Comparison of ENCODE assay signal across 19 cellular contexts in the genomic region with DNA sequence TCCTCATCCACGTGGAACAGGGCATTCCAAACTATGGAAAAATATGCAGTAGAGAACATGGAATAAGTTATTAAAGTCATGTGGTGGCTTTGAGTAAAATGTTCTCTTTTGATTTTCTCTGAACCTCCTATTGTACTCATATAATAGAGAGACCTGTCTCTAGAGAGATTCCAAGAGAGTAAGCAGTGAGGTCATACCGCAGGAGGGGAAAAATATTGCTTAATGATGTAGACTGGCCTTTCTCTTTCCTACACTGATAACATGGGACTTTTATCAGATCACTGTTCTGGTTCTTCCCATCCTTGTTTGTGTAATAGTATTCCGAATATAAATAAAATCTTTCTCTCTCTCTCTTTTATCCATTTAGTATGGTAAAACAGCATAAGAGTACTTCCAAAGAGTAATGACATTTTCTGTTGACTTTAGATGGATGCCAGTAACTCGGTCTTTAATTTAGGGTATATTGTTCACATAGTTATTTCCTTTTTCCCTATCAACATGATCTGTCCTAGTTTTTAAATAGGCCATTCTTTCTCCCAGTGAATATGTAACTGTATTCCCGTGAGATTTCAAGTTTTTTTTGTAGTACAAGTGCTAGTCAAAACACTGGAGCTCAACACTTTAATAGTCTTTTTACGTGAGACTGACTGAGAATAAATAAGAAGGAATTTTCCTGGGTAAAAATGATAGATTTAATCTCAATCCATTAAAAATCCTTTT.
A peak's percentile ranks its signal among the peaks of the same experiment; 100 is the strongest.
DNase-seq lines count a peak whose midpoint lies in the region; ATAC-seq and TF ChIP-seq lines count a peak whose summit lies in the region.
"Had no signal": no experiment of that assay in that cellular context is flagged by ENCODE, and none has a peak within 500 bp of the region (broad histone marks: within the 10 kb centered on the region; RNA-seq: fewer than 3 reads in every experiment).

No MANE protein-coding gene starts in this region.

- no peaks in the 10 kb centered on the region for H3K9me3 ChIP-seq in right atrium auricular region
- peaks cover 0 to 8% (median 0%) of the 10 kb centered on the region in 12 donors for H3K9me3 ChIP-seq in heart left ventricle
- H3K9me3 ChIP-seq: BLaER1 had no signal

- TF ChIP-seq CTCF in right atrium auricular region (IDR thresholded peaks at IDR 0.05): no peak
- TF ChIP-seq CTCF in heart left ventricle (IDR thresholded peaks at IDR 0.05): no peak

- WGBS in heart left ventricle, 4 donors: 49 to 70% (median 59%) methylated on average over 6 of the region's 6 CpGs

- no peak for DNase-seq in Right ventricle myocardium inferior (ENCODE audit: missing footprints)
- no peak for DNase-seq in right atrium auricular region (ENCODE audit: low spot score)
- peak; percentile 6 for DNase-seq in dermis blood vessel endothelial cell
- no peak for DNase-seq in heart left ventricle
- no peak for DNase-seq in left ventricle myocardium superior
- no peak for DNase-seq in SIG-M5 (lab: John Stamatoyannopoulos, UW)
- DNase-seq in NOMO-1 (lab: John Stamatoyannopoulos, UW; ENCODE audit: unreplicated experiment in 2 of 2): no peak
- DNase-seq: Caco-2; CD4-positive, CD25-positive, alpha-beta regulatory T cell; CD8-positive, alpha-beta T cell; DMS153; DND-41; GM23248; H7 had no signal

- intact Hi-C loops in Right ventricle myocardium inferior (cut with DNase I): no loop called here
- intact Hi-C loops in heart left ventricle (cut with DNase I): no loop called here
- intact Hi-C loops in left ventricle myocardium superior (cut with micrococcal nuclease): no loop called here

- H3K4me1 ChIP-seq in right atrium auricular region (peaks cover 0 to 10% of the 10 kb centered on the region in 2 donors), heart left ventricle (peaks cover 0 to 19% (median 2%) of the 10 kb centered on the region in 12 donors)
- H3K4me1 ChIP-seq: Caco-2 had no signal

- H3K27me3 ChIP-seq in right atrium auricular region: no peaks in the 10 kb centered on the region
- H3K27me3 ChIP-seq in heart left ventricle: no peaks in the 10 kb centered on the region
- H3K27me3 ChIP-seq: BLaER1 had no signal

- no peak for TF ChIP-seq POLR2A in heart left ventricle (IDR thresholded peaks at IDR 0.05)

- peak; percentile 82 for ATAC-seq in Right ventricle myocardium inferior
- peak in 3 of 4 donors; percentile 64 to 90 (median 75) for ATAC-seq in heart left ventricle
- peak; percentile 87 for ATAC-seq in left ventricle myocardium superior
- no peak for ATAC-seq in GM19328 (IDR thresholded peaks at IDR 0.05; ENCODE audit: unreplicated experiment)
- ATAC-seq: CD8-positive, alpha-beta T cell; HCT116 had no signal

- H3K36me3 ChIP-seq in right atrium auricular region (no peaks in the 10 kb centered on the region), heart left ventricle (no peaks in the 10 kb centered on the region)
- H3K36me3 ChIP-seq: BLaER1 had no signal

- H3K27ac ChIP-seq in right atrium auricular region (peak overlapping the region in 1 of 2 donors; percentile 34), heart left ventricle (peak overlapping the region in 5 of 12 donors; percentile 6 to 36 (median 9))
- H3K27ac ChIP-seq: 22Rv1, BLaER1, C4-2B, GM23248 had no signal

- no peak overlapping the region for H3K4me3 ChIP-seq in right atrium auricular region
- H3K4me3 ChIP-seq in heart left ventricle: no peak overlapping the region
- H3K4me3 ChIP-seq: BLaER1, GM23248 had no signal
